Comparison of ENCODE assay signal across 15 cellular contexts in genomic region chr15:70768247-70768883, GRCh38. TPM values are rescaled to one million over a fixed set of nuclear protein-coding genes. Genes with fewer than 3 reads are reported as not detected.
DNase-seq lines count a peak whose midpoint lies in the region; ATAC-seq and TF ChIP-seq lines count a peak whose summit lies in the region.
"Had no signal": no experiment of that assay in that cellular context is flagged by ENCODE, and none has a peak within 500 bp of the region (broad histone marks: within the 10 kb centered on the region; RNA-seq: fewer than 3 reads in every experiment).

No MANE protein-coding gene starts in this region.

- H3K4me1 ChIP-seq in colonic mucosa (peaks cover 3% of the 10 kb centered on the region), neural progenitor cell (peaks cover 9% of the 10 kb centered on the region)

- H2AFZ ChIP-seq in neural progenitor cell (replicated peaks): peak overlapping the region; percentile 9

- in situ Hi-C loops in G401 (cut with HindIII; ENCODE audit: low sequenced_read_pairs): no loop called here

- H3K27me3 Mint-ChIP-seq in neural progenitor cell (ENCODE audit: insufficient read depth, low read depth): peaks cover 2% of the 10 kb centered on the region
- peaks cover 18% of the 10 kb centered on the region for H3K27me3 Mint-ChIP-seq in activated naive CD4-positive, alpha-beta T cell treated with anti-CD3 and anti-CD28 coated beads for 36 hours (ENCODE audit: low read depth)
- H3K27me3 Mint-ChIP-seq: progenitor cell of endocrine pancreas had no signal

- ATAC-seq in HG03342 (IDR thresholded peaks at IDR 0.05; ENCODE audit: unreplicated experiment) (no peak), GM21447 (IDR thresholded peaks at IDR 0.05; ENCODE audit: unreplicated experiment) (no peak)
- ATAC-seq: heart right ventricle; stimulated activated effector memory CD8-positive, alpha-beta T cell treated with anti-CD3 and anti-CD28 coated beads, Interleukin-12 subunit alpha, Interleukin-12 subunit beta, amount 100 ng/mL, for 72 hours had no signal

- no peaks in the 10 kb centered on the region for H4K20me1 ChIP-seq in neural progenitor cell (ENCODE audit: low read depth)

- DNase-seq in GM10248 (ENCODE audit: extremely low spot score) (peak; percentile 22), MV-4-11 (lab: John Stamatoyannopoulos, UW) (peak; percentile 68), colonic mucosa (no peak), neural progenitor cell (ENCODE audit: low spot score) (no peak), G401 (ENCODE audit: low spot score) (no peak)
- no peak for DNase-seq in activated naive CD4-positive, alpha-beta T cell treated with anti-CD3 and anti-CD28 coated beads for 36 hours
- DNase-seq: activated T-cell treated with anti-CD3 and anti-CD28 coated beads, Interleukin-2, amount 50 U/mL, for 48 hours; heart right ventricle; NCI-H1417 treated with DMSO at 0.1 percent for 48 hours; NCI-H82 had no signal

- peak overlapping the region; percentile 30 for H3K27ac ChIP-seq in colonic mucosa
- H3K27ac ChIP-seq in neural progenitor cell: no peak overlapping the region

- H3K9me3 Mint-ChIP-seq in neural progenitor cell: no peaks in the 10 kb centered on the region
- H3K9me3 Mint-ChIP-seq in activated naive CD4-positive, alpha-beta T cell treated with anti-CD3 and anti-CD28 coated beads for 36 hours: no peaks in the 10 kb centered on the region
- H3K9me3 Mint-ChIP-seq: stimulated activated effector memory CD8-positive, alpha-beta T cell treated with anti-CD3 and anti-CD28 coated beads, Interleukin-12 subunit alpha, Interleukin-12 subunit beta, amount 100 ng/mL, for 72 hours had no signal

- TF ChIP-seq CTCF in GM10248 (IDR thresholded peaks at IDR 0.05; ENCODE audit: control extremely low read depth, extremely low read depth, low read depth, missing control alignments) (no peak), colonic mucosa (IDR thresholded peaks at IDR 0.05) (no peak), neural progenitor cell (IDR thresholded peaks at IDR 0.05) (no peak)

- no peak overlapping the region for H3K4me2 ChIP-seq in neural progenitor cell

- no peaks in the 10 kb centered on the region for H3K36me3 ChIP-seq in colonic mucosa
- H3K36me3 ChIP-seq in neural progenitor cell: no peaks in the 10 kb centered on the region
- H3K36me3 ChIP-seq: heart right ventricle had no signal

- CTCF ChIA-PET in GM10248 (lab: Yijun Ruan, JAX): interaction anchor here (1.6 kb wide), 1 partner anchor 45 kb away, joined by 3 read pairs; no protein-coding TSS in a partner anchor
- CTCF ChIA-PET in activated naive CD4-positive, alpha-beta T cell treated with anti-CD3 and anti-CD28 coated beads for 36 hours (lab: Charles Lee): interaction anchor here (0.6 to 1.6 kb wide), 2 partner anchors 8 to 43 kb away, joined by 4 to 5 read pairs; no protein-coding TSS in a partner anchor

- no peaks in the 10 kb centered on the region for H3K9me3 ChIP-seq in colonic mucosa
- H3K9me3 ChIP-seq in neural progenitor cell (ENCODE audit: low read depth): no peaks in the 10 kb centered on the region
- H3K9me3 ChIP-seq: heart right ventricle had no signal

- H3K4me3 ChIP-seq in colonic mucosa (no peak overlapping the region), neural progenitor cell (no peak overlapping the region)
- H3K4me3 ChIP-seq: lung had no signal

- intact Hi-C loops in colonic mucosa (cut with DNase I): no loop called here
- intact Hi-C loops in activated naive CD4-positive, alpha-beta T cell treated with anti-CD3 and anti-CD28 coated beads for 36 hours (cut with micrococcal nuclease): no loop called here

- H3K27ac Mint-ChIP-seq in neural progenitor cell: no peak overlapping the region
- H3K27ac Mint-ChIP-seq in activated naive CD4-positive, alpha-beta T cell treated with anti-CD3 and anti-CD28 coated beads for 36 hours: no peak overlapping the region
- H3K27ac Mint-ChIP-seq: progenitor cell of endocrine pancreas; stimulated activated effector memory CD8-positive, alpha-beta T cell treated with anti-CD3 and anti-CD28 coated beads, Interleukin-12 subunit alpha, Interleukin-12 subunit beta, amount 100 ng/mL, for 72 hours had no signal

- H3K36me3 Mint-ChIP-seq in neural progenitor cell: no peaks in the 10 kb centered on the region
- no peaks in the 10 kb centered on the region for H3K36me3 Mint-ChIP-seq in activated naive CD4-positive, alpha-beta T cell treated with anti-CD3 and anti-CD28 coated beads for 36 hours (ENCODE audit: low read depth)
- H3K36me3 Mint-ChIP-seq: stimulated activated effector memory CD8-positive, alpha-beta T cell treated with anti-CD3 and anti-CD28 coated beads, Interleukin-12 subunit alpha, Interleukin-12 subunit beta, amount 100 ng/mL, for 72 hours had no signal

- H3K9ac ChIP-seq in colonic mucosa (ENCODE audit: low read depth in 2 of 2, low read length in 2 of 2): no peak overlapping the region
- no peak overlapping the region for H3K9ac ChIP-seq in neural progenitor cell

- H3K4me1 Mint-ChIP-seq in neural progenitor cell: peaks cover 8% of the 10 kb centered on the region
- peaks cover 18% of the 10 kb centered on the region for H3K4me1 Mint-ChIP-seq in activated naive CD4-positive, alpha-beta T cell treated with anti-CD3 and anti-CD28 coated beads for 36 hours (ENCODE audit: low read depth)

- H3K27me3 ChIP-seq in colonic mucosa (no peaks in the 10 kb centered on the region), neural progenitor cell (no peaks in the 10 kb centered on the region)

- no peak overlapping the region for H3K4me3 Mint-ChIP-seq in neural progenitor cell
- no peak overlapping the region for H3K4me3 Mint-ChIP-seq in activated naive CD4-positive, alpha-beta T cell treated with anti-CD3 and anti-CD28 coated beads for 36 hours
- H3K4me3 Mint-ChIP-seq: stimulated activated effector memory CD8-positive, alpha-beta T cell treated with anti-CD3 and anti-CD28 coated beads, Interleukin-12 subunit alpha, Interleukin-12 subunit beta, amount 100 ng/mL, for 72 hours had no signal

- H3F3A ChIP-seq in neural progenitor cell (ENCODE audit: low read depth): peaks cover 7% of the 10 kb centered on the region

- no peaks in the 10 kb centered on the region for H3K79me2 ChIP-seq in neural progenitor cell (ENCODE audit: low read depth)

- POLR2A ChIA-PET in GM10248 (lab: Yijun Ruan, JAX): no interaction called here

RNA-seq across cellular contexts. Expression of gene UACA, which starts 5.0 kb away (rescaled TPM):
- total RNA-seq in colonic mucosa (10 to 100 TPM; 55.4 to 57.3 TPM), neural progenitor cell (ENCODE audit: low replicate concordance) (33.0 and 70.0 TPM in 2 replicates)
- total RNA-seq in G401 (2014; rRNA removed; shearing (Covaris generic)): 32.3 and 82.5 TPM in 2 replicates
- 1 to 10 TPM; 3.9 to 5.3 TPM for total RNA-seq in activated naive CD4-positive, alpha-beta T cell treated with anti-CD3 and anti-CD28 coated beads for 36 hours

Comparison
In these comparisons a context has a peak if more than half of its experiments do, and no peak if none do; other contexts are left out.
1. DNase-seq: peak in GM10248 (single experiment) and MV-4-11 (single experiment); none in colonic mucosa (single experiment), neural progenitor cell (single experiment), G401 (single experiment) and activated naive CD4-positive, alpha-beta T cell treated with anti-CD3 and anti-CD28 coated beads for 36 hours (single experiment).